8 cellular contexts compared by ENCODE assay signal in the genomic region with DNA sequence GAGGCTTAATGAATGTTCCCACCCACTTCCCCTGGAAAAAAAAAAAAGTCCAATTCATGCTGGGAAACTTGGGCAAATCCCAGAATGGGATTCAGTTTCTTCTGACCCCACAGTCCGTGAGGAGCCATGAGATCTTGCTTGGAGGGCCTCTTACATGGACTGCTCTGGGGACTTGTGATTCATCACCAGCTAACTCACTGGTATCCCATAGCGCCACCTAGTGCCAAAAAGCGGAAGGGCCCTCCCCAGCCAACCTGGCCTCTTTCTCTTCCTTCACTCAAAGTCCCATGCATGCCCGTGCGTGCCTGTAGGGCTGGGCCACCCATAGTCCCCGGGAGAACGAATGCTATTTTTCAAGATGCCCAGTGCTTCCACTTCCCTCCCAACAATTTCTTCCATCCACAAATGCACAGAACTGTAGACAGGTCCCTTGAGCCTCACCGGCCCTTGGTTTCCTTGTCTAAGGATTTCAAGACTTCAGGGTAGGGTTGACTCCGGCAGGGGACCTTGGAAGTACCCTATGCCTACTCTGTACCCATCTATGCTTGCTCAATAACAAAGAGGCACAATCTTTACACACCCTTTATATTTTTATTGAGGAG. TPM values are rescaled to one million over a fixed set of nuclear protein-coding genes. Genes with fewer than 3 reads are reported as not detected.
DNase-seq lines count a peak whose midpoint lies in the region; ATAC-seq and TF ChIP-seq lines count a peak whose summit lies in the region.

No MANE protein-coding gene starts in this region.

- peak; percentile 78 for ATAC-seq in GM21526 (IDR thresholded peaks at IDR 0.05; ENCODE audit: low FRiP score, unreplicated experiment)

- H3K9ac ChIP-seq in subcutaneous abdominal adipose tissue (ENCODE audit: low read length in 5 of 5), result no peak overlapping the region

- DNase-seq in DMS153 (lab: John Stamatoyannopoulos, UW) (peak; percentile 53), LNCaP clone FGC (ENCODE audit: low read depth) (no peak), RPMI8226 (peak; percentile 75), fibroblast of villous mesenchyme (ENCODE audit: low read depth) (peak; percentile 81)
- DNase-seq in activated T-helper 1 cell treated with anti-CD3 and anti-CD28 coated beads, Interleukin-2, amount 50 U/mL, for 16 hours (ENCODE audit: low read depth in 1 of 2, low spot score in 1 of 2), result peak; percentile 69 to 77

- TF ChIP-seq CTCF in LNCaP clone FGC (IDR thresholded peaks at IDR 0.05; ENCODE audit: control insufficient read depth, extremely low read depth, insufficient read depth) (peak; percentile 70), fibroblast of villous mesenchyme (IDR thresholded peaks at IDR 0.05; ENCODE audit: insufficient read depth, low read depth, low read length) (peak; percentile 86), neutrophil (IDR thresholded peaks at IDR 0.05) (peak; percentile 81)

- H3K27ac ChIP-seq in neutrophil (peak overlapping the region; percentile 97), subcutaneous abdominal adipose tissue (ENCODE audit: low read depth, low read length) (peak overlapping the region; percentile 46)

- H3K4me3 ChIP-seq in LNCaP clone FGC (ENCODE audit: low read depth, low read length) (no peak overlapping the region), fibroblast of villous mesenchyme (ENCODE audit: low read depth, low read length) (no peak overlapping the region), neutrophil (ENCODE audit: low read depth in 1 of 2, low read length in 1 of 2) (peak overlapping the region in 1 of 2 experiments; percentile 18), subcutaneous abdominal adipose tissue (ENCODE audit: low read depth in 1 of 5, low read length in 5 of 5) (peak overlapping the region in 1 of 5 donors; percentile 11)

- H3K9me3 ChIP-seq in neutrophil, result no peaks in the 10 kb centered on the region
- H3K9me3 ChIP-seq in subcutaneous abdominal adipose tissue (ENCODE audit: control insufficient read depth in 5 of 5, low read length in 5 of 5), result no peaks in the 10 kb centered on the region

- peaks cover 14% of the 10 kb centered on the region for H3K27me3 ChIP-seq in neutrophil
- H3K27me3 ChIP-seq in subcutaneous abdominal adipose tissue (ENCODE audit: control insufficient read depth in 5 of 5, insufficient read depth in 4 of 5, low read length in 5 of 5), result peaks cover 0 to 40% (median 11%) of the 10 kb centered on the region in 5 donors

- H3K4me1 ChIP-seq in neutrophil (ENCODE audit: control insufficient read depth in 1 of 2, insufficient read depth in 1 of 2, low read depth in 1 of 2, low read length in 1 of 2) (peaks cover 72 to 74% of the 10 kb centered on the region in 2 experiments), subcutaneous abdominal adipose tissue (ENCODE audit: control insufficient read depth in 5 of 5, insufficient read depth in 5 of 5, low read length in 5 of 5) (peaks cover 27 to 78% (median 72%) of the 10 kb centered on the region in 5 donors)

- H3K36me3 ChIP-seq in neutrophil (peaks cover 25% of the 10 kb centered on the region), subcutaneous abdominal adipose tissue (ENCODE audit: control insufficient read depth in 5 of 5, insufficient read depth in 5 of 5, low read length in 5 of 5) (no peaks in the 10 kb centered on the region)

RNA-seq across cellular contexts. Expression of a gene that starts 5.1 kb away (rescaled TPM):
- total RNA-seq in fibroblast of villous mesenchyme, result 1.3 and 2.2 TPM in 2 replicates

RNA-seq across cellular contexts. Expression of a gene that starts 54.9 kb away (rescaled TPM):
- total RNA-seq in fibroblast of villous mesenchyme, result 6.9 and 10.6 TPM in 2 replicates
